In genomic region chr6:144778773-144779531, GRCh38 we compare ENCODE assay signal across 10 cellular contexts.
DNase-seq lines count a peak whose midpoint lies in the region; ATAC-seq, FAIRE-seq and TF ChIP-seq lines count a peak whose summit lies in the region.
"Had no signal": no experiment of that assay in that cellular context is flagged by ENCODE, and none has a peak within 500 bp of the region (broad histone marks: within the 10 kb centered on the region; RNA-seq: fewer than 3 reads in every experiment).

No MANE protein-coding gene starts in this region.

- H3K36me3 Mint-ChIP-seq in T-cell: peaks cover 64% of the 10 kb centered on the region

- H3K36me3 ChIP-seq in osteoblast (ENCODE audit: insufficient read depth, low read length): peaks cover 22% of the 10 kb centered on the region

- H3K27ac Mint-ChIP-seq in T-cell: no peak overlapping the region

- in situ Hi-C loops in SK-MEL-5 (cut with HindIII; ENCODE audit: low pct_unique_long_range_greater_than_20kb, low sequenced_read_pairs): no loop called here

- peak; percentile 43 for ATAC-seq in HG03060 (IDR thresholded peaks at IDR 0.05; ENCODE audit: low read depth, unreplicated experiment)
- no peak for ATAC-seq in T-cell (replicated peaks in 1 of 4)
- ATAC-seq: esophagus mucosa had no signal

- H3K4me1 Mint-ChIP-seq in T-cell: peaks cover 0 to 11% (median 4%) of the 10 kb centered on the region in 3 donors

- no peak overlapping the region for H2AFZ ChIP-seq in osteoblast (ENCODE audit: low read length)

- H3K79me2 ChIP-seq in osteoblast (ENCODE audit: insufficient read depth, low read length): no peaks in the 10 kb centered on the region

- H3K27me3 ChIP-seq in osteoblast (ENCODE audit: insufficient read depth, low read length): no peaks in the 10 kb centered on the region

- H3K9me3 ChIP-seq in osteoblast (ENCODE audit: low read depth, low read length): no peaks in the 10 kb centered on the region

- no peak overlapping the region for H3K4me3 ChIP-seq in osteoblast (ENCODE audit: insufficient read depth, low read length)

- no peaks in the 10 kb centered on the region for H3K27me3 Mint-ChIP-seq in T-cell

- POLR2A ChIA-PET in T-cell (lab: Charles Lee): interaction anchor here in 1 of 2 donors (0.7 kb wide), 1 partner anchor 622 kb away, joined by 4 read pairs; no protein-coding TSS in a partner anchor

- H3K4me2 ChIP-seq in osteoblast (ENCODE audit: insufficient read depth, low read length): no peak overlapping the region

- no peak overlapping the region for H3K4me3 Mint-ChIP-seq in T-cell

- H4K20me1 ChIP-seq in osteoblast (ENCODE audit: insufficient read depth, low read length): no peaks in the 10 kb centered on the region

- H3K9me3 Mint-ChIP-seq in T-cell: no peaks in the 10 kb centered on the region

- H3K27ac ChIP-seq in osteoblast (ENCODE audit: low read depth, low read length): no peak overlapping the region

- peak; percentile 66 for FAIRE-seq in GM18507 (lab: Jason Lieb, UNC)

- no peak for DNase-seq in GM18507 (ENCODE audit: extremely low spot score, insufficient read length, low read depth)
- peak; percentile 38 for DNase-seq in SK-MEL-5 (ENCODE audit: low read depth, low spot score)
- no peak for DNase-seq in osteoblast (ENCODE audit: insufficient read length, low spot score, missing footprints)
- no peak for DNase-seq in T-cell
- DNase-seq in activated effector memory CD4-positive, alpha-beta T cell treated with anti-CD3 and anti-CD28 coated beads, Interleukin-2, amount 50 U/mL, for 16 hours: no peak
- no peak for DNase-seq in HuH-7.5 (ENCODE audit: low spot score)
- DNase-seq: activated effector memory CD4-positive, alpha-beta T cell treated with Interleukin-2 at 50 U/mL for 16 hours; stimulated activated CD4-positive, alpha-beta T cell treated with anti-CD3 and anti-CD28 coated beads, Interleukin-2, amount 100 ng/mL, for 24 hours had no signal

- TF ChIP-seq CTCF in osteoblast (IDR thresholded peaks at IDR 0.05; ENCODE audit: extremely low read depth, low read depth, low read length): peak; percentile 33

- no peaks in the 10 kb centered on the region for H3K4me1 ChIP-seq in osteoblast (ENCODE audit: insufficient read depth, low read length)

- CTCF ChIA-PET in T-cell (lab: Charles Lee): interaction anchor here (0.5 to 0.9 kb wide), 3 partner anchors 23 to 1129 kb away, joined by 3 to 4 read pairs (median 3); no protein-coding TSS in a partner anchor
